In genomic region chr10:29987471-29987870, GRCh38 we compare ENCODE assay signal across 31 cellular contexts.
"Had no signal": no experiment of that assay in that cellular context is flagged by ENCODE, and none has a peak within 500 bp of the region (broad histone marks: within the 10 kb centered on the region; RNA-seq: fewer than 3 reads in every experiment).

No MANE protein-coding gene starts in this region.

- H3K27ac Mint-ChIP-seq: endodermal cell; naive B cell; natural killer cell treated with Interleukin-12 subunit alpha and Interleukin-12 subunit beta and Interleukin-15 and Interleukin-18, amount 100 ng/mL, for 72 hours; stimulated activated effector memory CD8-positive, alpha-beta T cell treated with anti-CD3 and anti-CD28 coated beads, Interleukin-12 subunit alpha, Interleukin-12 subunit beta, amount 100 ng/mL, for 72 hours had no signal

- H3K4me1 Mint-ChIP-seq: endodermal cell; neural crest cell; stimulated activated effector memory CD8-positive, alpha-beta T cell treated with anti-CD3 and anti-CD28 coated beads, Interleukin-12 subunit alpha, Interleukin-12 subunit beta, amount 100 ng/mL, for 72 hours had no signal

- H3K9me3 ChIP-seq: gastrocnemius medialis, neutrophil, pancreas, right lobe of liver, thyroid gland had no signal

- DNase-seq: caudate nucleus; cerebellar nuclear complex; effector CD8-positive, alpha-beta T cell; endodermal cell; foreskin fibroblast; gastrocnemius medialis; heart left ventricle; hippocampal formation; islet precursor cell; kidney glomerular epithelial cell; left colon; left ventricle myocardium superior; lower lobe of right lung; mucosa of descending colon; naive B cell; pancreas; right lobe of liver; small intestine; stimulated activated CD4-positive, alpha-beta T cell treated with anti-CD3 and anti-CD28 coated beads, Interleukin-12 subunit alpha, Interleukin-12 subunit beta, amount 100 ng/mL, for 4 hours; stimulated activated CD4-positive, alpha-beta T cell treated with anti-CD3 and anti-CD28 coated beads, Interleukin-2, amount 100 ng/mL, for 24 hours; stimulated activated CD4-positive, alpha-beta T cell treated with anti-CD3 and anti-CD28 coated beads, Interleukin-4, amount 100 ng/mL, for 24 hours; stimulated activated naive CD4-positive, alpha-beta T cell treated with Interleukin-2 at 50 U/mL for 16 hours; stomach; thyroid gland; trophoblast cell had no signal

- H3K36me3 Mint-ChIP-seq: stimulated activated effector memory CD8-positive, alpha-beta T cell treated with anti-CD3 and anti-CD28 coated beads, Interleukin-12 subunit alpha, Interleukin-12 subunit beta, amount 100 ng/mL, for 72 hours had no signal

- H3K36me3 ChIP-seq: gastrocnemius medialis, heart left ventricle, lower lobe of right lung, neutrophil, pancreas, right lobe of liver, stomach, thyroid gland had no signal

- H3K4me3 Mint-ChIP-seq: endodermal cell; naive B cell; natural killer cell treated with Interleukin-12 subunit alpha and Interleukin-12 subunit beta and Interleukin-15 and Interleukin-18, amount 100 ng/mL, for 72 hours; neural crest cell; stimulated activated effector memory CD8-positive, alpha-beta T cell treated with anti-CD3 and anti-CD28 coated beads, Interleukin-12 subunit alpha, Interleukin-12 subunit beta, amount 100 ng/mL, for 72 hours had no signal

- ATAC-seq: esophagus mucosa; gastrocnemius medialis; heart left ventricle; left colon; left ventricle myocardium superior; lower lobe of right lung; mucosa of descending colon; natural killer cell treated with Interleukin-12 subunit alpha and Interleukin-12 subunit beta and Interleukin-15 and Interleukin-18, amount 100 ng/mL, for 72 hours; pancreas; right lobe of liver; stimulated activated effector memory CD8-positive, alpha-beta T cell treated with anti-CD3 and anti-CD28 coated beads, Interleukin-12 subunit alpha, Interleukin-12 subunit beta, amount 100 ng/mL, for 72 hours had no signal

- H3K27me3 ChIP-seq: gastrocnemius medialis, heart left ventricle, pancreas, right lobe of liver, stomach, thyroid gland had no signal

- H3K27ac ChIP-seq: epithelial cell of prostate, gastrocnemius medialis, heart left ventricle, lower lobe of right lung, neutrophil, pancreas, right lobe of liver, stomach, thyroid gland had no signal

- H3K4me3 ChIP-seq: gastrocnemius medialis, heart left ventricle, lower lobe of right lung, mucosa of descending colon, pancreas, right lobe of liver, stomach, thyroid gland had no signal

- H3K4me1 ChIP-seq: gastrocnemius medialis, heart left ventricle, lower lobe of right lung, pancreas, stomach, thyroid gland had no signal
